Comparison of ENCODE assay signal across 31 cellular contexts in the genomic region with DNA sequence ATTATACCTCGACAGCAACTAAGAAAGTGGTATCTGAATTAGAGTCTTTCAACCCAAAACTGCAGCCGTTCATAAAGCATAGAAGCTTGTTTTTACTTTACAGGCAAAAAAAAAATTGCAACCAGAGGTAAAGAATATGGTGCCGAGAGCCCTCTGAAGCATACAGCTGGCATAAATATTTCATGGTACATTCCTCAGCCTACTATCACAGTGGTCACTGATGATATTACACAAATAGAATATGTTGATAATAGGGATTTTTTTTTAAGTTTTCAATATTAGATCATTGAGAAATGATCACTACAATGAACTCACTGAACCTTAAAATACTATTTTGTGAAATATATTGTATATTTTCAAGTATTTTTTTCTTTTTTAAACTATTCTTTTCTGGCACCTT.
"Had no signal": no experiment of that assay in that cellular context is flagged by ENCODE, and none has a peak within 500 bp of the region (broad histone marks: within the 10 kb centered on the region; RNA-seq: fewer than 3 reads in every experiment).

No MANE protein-coding gene starts in this region.

- H3K27ac Mint-ChIP-seq: activated B cell treated with CpG ODN at 0.5 μM for 24 hours; activated CD8-positive, alpha-beta T cell treated with anti-CD3 and anti-CD28 coated beads for 36 hours; activated naive CD8-positive, alpha-beta T cell; activated T-helper 17 cell treated with anti-CD3 and anti-CD28 coated beads, Interleukin-2, amount 50 U/mL, for 72 hours; effector memory CD8-positive, alpha-beta T cell; T-helper 17 cell; T-helper 2 cell treated with Interferon-gamma antibody and Interleukin-4, amounts not matched to agents 5 μg/mL and 100 μg/mL, for 36 hours had no signal

- H3K27me3 ChIP-seq: brain microvascular endothelial cell, esophagus muscularis mucosa, foreskin keratinocyte, gastrocnemius medialis, heart left ventricle had no signal

- H3K4me3 ChIP-seq: esophagus muscularis mucosa, gastrocnemius medialis, heart left ventricle had no signal

- ATAC-seq: activated CD4-positive, CD25-positive, alpha-beta regulatory T cell treated with anti-CD3 and anti-CD28 coated beads, Interleukin-2, amount 50 U/mL, for 24 hours; activated CD8-positive, alpha-beta T cell treated with anti-CD3 and anti-CD28 coated beads for 36 hours; activated T-cell treated with anti-CD3 and anti-CD28 coated beads, Interleukin-2, amount 50 U/mL, for 4 hours; activated T-helper 17 cell treated with anti-CD3 and anti-CD28 coated beads, Interleukin-2, amount 50 U/mL, for 72 hours; effector memory CD8-positive, alpha-beta T cell; foreskin keratinocyte; gastrocnemius medialis; heart left ventricle; T-helper 17 cell had no signal

- H3K36me3 Mint-ChIP-seq: activated naive CD8-positive, alpha-beta T cell had no signal

- DNase-seq: activated B cell treated with CpG ODN at 0.5 μM for 24 hours; activated CD4-positive, alpha-beta T cell treated with anti-CD3 and anti-CD28 coated beads for 48 hours; activated CD4-positive, alpha-beta T cell treated with anti-CD3 and anti-CD28 coated beads, Interleukin-2, amount 50 U/mL, for 1 hour; activated CD4-positive, alpha-beta T cell treated with anti-CD3 and anti-CD28 coated beads, Interleukin-2, amount 50 U/mL, for 48 hours; activated CD8-positive, alpha-beta memory T cell treated with anti-CD3 and anti-CD28 coated beads for 24 hours; activated CD8-positive, alpha-beta T cell treated with anti-CD3 and anti-CD28 coated beads for 36 hours; activated effector memory CD4-positive, alpha-beta T cell treated with Interleukin-2 at 50 U/mL for 16 hours; activated gamma-delta T cell treated with Interleukin-2 at 50 U/mL for 16 hours; activated naive CD4-positive, alpha-beta T cell treated with anti-CD3 and anti-CD28 coated beads, Interleukin-2, amount 50 U/mL, for 16 hours; activated naive CD4-positive, alpha-beta T cell treated with Interleukin-2 at 50 U/mL for 16 hours; activated T-cell treated with anti-CD3 and anti-CD28 coated beads, Interleukin-2, amount 50 U/mL, for 4 hours; amniotic stem cell; anterior cingulate cortex; brain microvascular endothelial cell; cortex of kidney; dermis blood vessel endothelial cell; effector CD4-positive, alpha-beta T cell; effector memory CD8-positive, alpha-beta T cell; foreskin keratinocyte; gastrocnemius medialis; glutamatergic neuron; heart left ventricle; T-helper 17 cell; T1000; WERI-Rb-1 had no signal

- H3K9me3 ChIP-seq: esophagus muscularis mucosa, gastrocnemius medialis, heart left ventricle had no signal

- H3K27ac ChIP-seq: brain microvascular endothelial cell, esophagus muscularis mucosa, foreskin keratinocyte, gastrocnemius medialis, heart left ventricle, WERI-Rb-1 had no signal

- H3K4me3 Mint-ChIP-seq: activated B cell treated with CpG ODN at 0.5 μM for 24 hours; activated CD8-positive, alpha-beta T cell treated with anti-CD3 and anti-CD28 coated beads for 36 hours; activated naive CD8-positive, alpha-beta T cell; activated T-cell treated with anti-CD3 and anti-CD28 coated beads, Interleukin-2, amount 50 U/mL, for 4 hours; activated T-helper 17 cell treated with anti-CD3 and anti-CD28 coated beads, Interleukin-2, amount 50 U/mL, for 72 hours; central memory CD8-positive, alpha-beta T cell; effector memory CD8-positive, alpha-beta T cell; T-helper 17 cell; T-helper 2 cell treated with Interferon-gamma antibody and Interleukin-4, amounts not matched to agents 5 μg/mL and 100 μg/mL, for 36 hours had no signal

- H3K9me3 Mint-ChIP-seq: activated B cell treated with CpG ODN at 0.5 μM for 24 hours; activated CD8-positive, alpha-beta T cell treated with anti-CD3 and anti-CD28 coated beads for 36 hours; activated T-cell treated with anti-CD3 and anti-CD28 coated beads, Interleukin-2, amount 50 U/mL, for 4 hours; activated T-helper 17 cell treated with anti-CD3 and anti-CD28 coated beads, Interleukin-2, amount 50 U/mL, for 72 hours; central memory CD8-positive, alpha-beta T cell; effector memory CD8-positive, alpha-beta T cell; T-helper 2 cell treated with Interferon-gamma antibody and Interleukin-4, amounts not matched to agents 5 μg/mL and 100 μg/mL, for 36 hours had no signal

- H3K4me1 Mint-ChIP-seq: central memory CD8-positive, alpha-beta T cell had no signal

- H3K36me3 ChIP-seq: brain microvascular endothelial cell, esophagus muscularis mucosa, gastrocnemius medialis, heart left ventricle, WERI-Rb-1 had no signal
